Comparison of ENCODE assay signal across 14 cellular contexts in the genomic region with DNA sequence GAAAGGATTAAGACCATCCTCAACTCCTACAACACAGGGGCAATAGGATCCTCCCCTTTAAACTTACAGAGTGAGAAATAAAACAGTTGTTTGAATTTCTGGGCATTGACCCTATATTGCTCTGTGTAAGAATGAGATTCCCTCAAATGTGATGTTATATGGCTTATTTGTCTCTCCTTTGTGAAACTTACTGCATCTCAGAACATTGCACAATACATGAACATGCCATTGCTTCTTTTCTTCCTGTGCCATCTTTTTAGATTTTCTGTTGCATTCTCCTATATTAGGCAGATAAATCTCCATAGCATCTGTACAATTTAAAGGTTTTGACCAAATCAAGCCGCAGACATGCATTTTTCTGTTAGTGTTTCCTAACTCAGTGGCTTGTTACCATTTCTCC.
"Had no signal": no experiment of that assay in that cellular context is flagged by ENCODE, and none has a peak within 500 bp of the region (broad histone marks: within the 10 kb centered on the region; RNA-seq: fewer than 3 reads in every experiment).

No MANE protein-coding gene starts in this region.

- FAIRE-seq: RCC 7860 had no signal

- H3K9ac ChIP-seq: SK-N-SH had no signal

- H3K36me3 Mint-ChIP-seq: T-cell had no signal

- H3K9me3 ChIP-seq: SK-N-SH had no signal

- H3K4me2 ChIP-seq: SK-N-SH had no signal

- H3K27ac Mint-ChIP-seq: T-cell had no signal

- DNase-seq: Karpas-422, KG1, MM.1S, NCI-H1436, NCI-H187, NCI-H2029, NCI-H226, NCI-H510A, NCI-H524 treated with DMSO at 0.1 percent for 48 hours, NCI-H774, SK-N-SH, SW 1271, T-cell had no signal

- H3K4me3 Mint-ChIP-seq: T-cell had no signal

- H3K9me3 Mint-ChIP-seq: T-cell had no signal

- ATAC-seq: T-cell had no signal

- H3K9me2 ChIP-seq: SK-N-SH had no signal
